ENCODE assay signal across 19 cellular contexts in genomic region chr12:28552472-28553061, GRCh38.
A peak's percentile ranks its signal among the peaks of the same experiment; 100 is the strongest.
DNase-seq lines count a peak whose midpoint lies in the region; ATAC-seq, FAIRE-seq and TF ChIP-seq lines count a peak whose summit lies in the region.
"Had no signal": no experiment of that assay in that cellular context is flagged by ENCODE, and none has a peak within 500 bp of the region (broad histone marks: within the 10 kb centered on the region; RNA-seq: fewer than 3 reads in every experiment).

No MANE protein-coding gene starts in this region.

- peak; percentile 42 to 55 for ATAC-seq in activated CD4-positive, CD25-positive, alpha-beta regulatory T cell treated with anti-CD3 and anti-CD28 coated beads, Interleukin-2, amount 50 U/mL, for 24 hours
- ATAC-seq in A549 (no peak), sciatic nerve (no peak), HG03135 (IDR thresholded peaks at IDR 0.05; ENCODE audit: unreplicated experiment) (no peak), body of pancreas (no peak)

- H3K9me3 Mint-ChIP-seq in activated CD4-positive, alpha-beta memory T cell treated with anti-CD3 and anti-CD28 coated beads for 36 hours = no peaks in the 10 kb centered on the region
- H3K9me3 Mint-ChIP-seq: CD8-positive, alpha-beta memory T cell had no signal

- no peaks in the 10 kb centered on the region for H3K27me3 Mint-ChIP-seq in activated CD4-positive, alpha-beta memory T cell treated with anti-CD3 and anti-CD28 coated beads for 36 hours
- H3K27me3 Mint-ChIP-seq: CD8-positive, alpha-beta memory T cell had no signal

- H3K4me2 ChIP-seq in A549 = no peak overlapping the region
- H3K4me2 ChIP-seq: BLaER1, PC-9 had no signal

- 90% methylated on average over 3 of the region's 3 CpGs for WGBS in A549 (ENCODE audit: missing lambda C conversion rate)
- WGBS in body of pancreas, 2 donors = 85 to 90% methylated on average over 3 of the region's 3 CpGs

- H3K4me1 Mint-ChIP-seq in activated CD4-positive, alpha-beta memory T cell treated with anti-CD3 and anti-CD28 coated beads for 36 hours (ENCODE audit: low read depth) = peaks cover 12% of the 10 kb centered on the region
- H3K4me1 Mint-ChIP-seq: CD8-positive, alpha-beta memory T cell had no signal

- peak; percentile 32 for FAIRE-seq in A549 (lab: Jason Lieb, UNC)

- no peak overlapping the region for H3K27ac ChIP-seq in A549
- H3K27ac ChIP-seq in body of pancreas = no peak overlapping the region
- H3K27ac ChIP-seq: 22Rv1, BLaER1, PC-9 had no signal

- H3K36me3 ChIP-seq in body of pancreas (replicated peaks in 1 of 2; ENCODE audit: insufficient read depth in 1 of 2, low read depth in 2 of 2) = no peaks in the 10 kb centered on the region
- H3K36me3 ChIP-seq: BLaER1 had no signal

- peaks cover 7% of the 10 kb centered on the region for H3K36me3 Mint-ChIP-seq in activated CD4-positive, alpha-beta memory T cell treated with anti-CD3 and anti-CD28 coated beads for 36 hours

- TF ChIP-seq POLR2A in A549 (IDR thresholded peaks at IDR 0.05; ENCODE audit: low read length) (no peak), body of pancreas (IDR thresholded peaks at IDR 0.05) (no peak)

- H3K27ac Mint-ChIP-seq in activated CD4-positive, alpha-beta memory T cell treated with anti-CD3 and anti-CD28 coated beads for 36 hours = peak overlapping the region; percentile 36

- H3K4me3 ChIP-seq in A549 (no peak overlapping the region), body of pancreas (no peak overlapping the region)
- H3K4me3 ChIP-seq: BLaER1, PC-9 had no signal

- no peaks in the 10 kb centered on the region for H3K27me3 ChIP-seq in body of pancreas
- H3K27me3 ChIP-seq: BLaER1 had no signal

- H3K4me3 Mint-ChIP-seq in activated CD4-positive, alpha-beta memory T cell treated with anti-CD3 and anti-CD28 coated beads for 36 hours = no peak overlapping the region
- H3K4me3 Mint-ChIP-seq: CD8-positive, alpha-beta memory T cell had no signal

- peaks cover 16% of the 10 kb centered on the region for H3K4me1 ChIP-seq in A549
- no peaks in the 10 kb centered on the region for H3K4me1 ChIP-seq in body of pancreas
- H3K4me1 ChIP-seq: BLaER1 had no signal

- H3K9me3 ChIP-seq in A549 = no peaks in the 10 kb centered on the region
- H3K9me3 ChIP-seq in body of pancreas = no peaks in the 10 kb centered on the region
- H3K9me3 ChIP-seq: BLaER1 had no signal

- no peak for TF ChIP-seq RAD21 in A549 (conservative IDR thresholded peaks at IDR 0.05 in 1 of 2, IDR thresholded peaks at IDR 0.05 in 1 of 2)

- TF ChIP-seq CTCF in A549 (IDR thresholded peaks at IDR 0.05) (no peak), body of pancreas (IDR thresholded peaks at IDR 0.05) (no peak)

- TF ChIP-seq EP300 in A549 (IDR thresholded peaks at IDR 0.05) = no peak

- CTCF ChIA-PET in A549 (lab: Yijun Ruan, JAX) = no interaction called here
- CTCF ChIA-PET in activated CD4-positive, alpha-beta memory T cell treated with anti-CD3 and anti-CD28 coated beads for 36 hours (lab: Charles Lee) = no interaction called here

- POLR2A ChIA-PET in A549 (lab: Yijun Ruan, JAX) = no interaction called here
- POLR2A ChIA-PET in activated CD4-positive, alpha-beta memory T cell treated with anti-CD3 and anti-CD28 coated beads for 36 hours (lab: Charles Lee) = interaction anchor here (0.6 to 0.9 kb wide), 2 partner anchors 47 to 774 kb away, joined by 3 read pairs; no protein-coding TSS in a partner anchor

- intact Hi-C loops in activated CD4-positive, alpha-beta memory T cell treated with anti-CD3 and anti-CD28 coated beads for 36 hours (cut with micrococcal nuclease) = loop anchor here (2.0 to 10.0 kb wide), 4 partner anchors 55 to 820 kb away; partner anchors contain the start of gene CCDC91
- intact Hi-C loops in sciatic nerve (cut with DNase I) = no loop called here
- intact Hi-C loops in body of pancreas (cut with DNase I) = no loop called here

- no peak for DNase-seq in activated CD4-positive, CD25-positive, alpha-beta regulatory T cell treated with anti-CD3 and anti-CD28 coated beads, Interleukin-2, amount 50 U/mL, for 72 hours
- DNase-seq in A549 (ENCODE audit: low read depth in 1 of 2, low spot score in 1 of 2) (no peak), fibroblast of gingiva (ENCODE audit: low read depth) (peak; percentile 69), sciatic nerve (ENCODE audit: low spot score) (no peak), body of pancreas (no peak)
- no peak for DNase-seq in activated CD4-positive, alpha-beta memory T cell treated with anti-CD3 and anti-CD28 coated beads for 36 hours
- DNase-seq: CD8-positive, alpha-beta memory T cell; H7; Kasumi-1; NCI-H1105 treated with DMSO at 0.1 percent for 48 hours; NCI-H187; NCI-H2171; NCI-H446 treated with DMSO at 0.1 percent for 48 hours; NCI-H748 treated with DMSO at 0.1 percent for 48 hours; PC-9 had no signal

TF ChIP-seq in A549, 52 proteins besides CTCF, POLR2A, EP300 and RAD21:
- TF ChIP-seq ZFP36 (IDR thresholded peaks at IDR 0.05; ENCODE audit: borderline replicate concordance, partially characterized antibody) (no peak), EHF (CRISPR knock-in tag; IDR thresholded peaks at IDR 0.05) (no peak), EHMT2 (IDR thresholded peaks at IDR 0.05; ENCODE audit: low read depth) (no peak), TP53 (CRISPR knock-in tag; IDR thresholded peaks at IDR 0.05) (no peak), ZSCAN20 (CRISPR knock-in tag; IDR thresholded peaks at IDR 0.05) (no peak), SMC3 (IDR thresholded peaks at IDR 0.05) (no peak), GATA3 (IDR thresholded peaks at IDR 0.05; ENCODE audit: borderline replicate concordance) (no peak)

Comparison
In these comparisons a context has a peak if more than half of its experiments do, and no peak if none do; other contexts are left out.
1. ATAC-seq: peak in activated CD4-positive, CD25-positive, alpha-beta regulatory T cell treated with anti-CD3 and anti-CD28 coated beads, Interleukin-2, amount 50 U/mL, for 24 hours (2 of 2); none in A549 (0 of 2), sciatic nerve (single experiment), HG03135 (single experiment) and body of pancreas (single experiment).